Comparison of ENCODE assay signal across 8 cellular contexts in genomic region chr19:13905634-13906524, GRCh38.
DNase-seq lines count a peak whose midpoint lies in the region; ATAC-seq and TF ChIP-seq lines count a peak whose summit lies in the region.

Gene BRME1 (minus strand): TSS chr19:13906117. CDS start chr19:13904892, 1,225 bp downstream.
Gene CC2D1A (plus strand): TSS chr19:13906201. CDS start chr19:13906442, 241 bp downstream.

- DNase-seq in GM13977 (ENCODE audit: low spot score), result peak; percentile 100
- DNase-seq in NCI-H1930 (lab: John Stamatoyannopoulos, UW), result peak; percentile 81 to 88
- peak; percentile 87 for DNase-seq in T-helper 22 cell (ENCODE audit: low read depth)
- peak; percentile 33 for DNase-seq in astrocyte of the cerebellum (ENCODE audit: low read depth)
- peak; percentile 80 to 89 for DNase-seq in hippocampal formation (lab: John Stamatoyannopoulos, UW)
- peak; percentile 34 for DNase-seq in retinal pigment epithelial cell (ENCODE audit: low read depth)

- peak; percentile 80 for ATAC-seq in HG02852 (IDR thresholded peaks at IDR 0.05; ENCODE audit: unreplicated experiment)
- no peak for ATAC-seq in HG03378 (IDR thresholded peaks at IDR 0.05; ENCODE audit: unreplicated experiment)

- H3K4me3 ChIP-seq in astrocyte of the cerebellum (ENCODE audit: low read depth, low read length) (peak within 1 kb of the TSS; percentile 81), retinal pigment epithelial cell (ENCODE audit: low read length) (peak within 1 kb of the TSS; percentile 74)

- no peak for TF ChIP-seq CTCF in GM13977 (IDR thresholded peaks at IDR 0.05; ENCODE audit: extremely low read depth, insufficient read depth, missing control alignments)
- peak; percentile 3 for TF ChIP-seq CTCF in astrocyte of the cerebellum (IDR thresholded peaks at IDR 0.05; ENCODE audit: low read depth, low read length, missing control alignments)
- no peak for TF ChIP-seq CTCF in retinal pigment epithelial cell (conservative IDR thresholded peaks at IDR 0.05; ENCODE audit: low read depth, low read length)

- in situ Hi-C loops in GM13977 (cut with MboI; ENCODE audit: low pct_unique_long_range_greater_than_20kb, low sequenced_read_pairs, unreplicated experiment), result no loop called here
- in situ Hi-C loops in astrocyte of the cerebellum (cut with HindIII; ENCODE audit: low sequenced_read_pairs), result no loop called here

Comparison
In these comparisons a context has a peak if more than half of its experiments do, and no peak if none do; other contexts are left out.
1. DNase-seq: peak in every context shown above with its lines; median percentile 100 in GM13977; 87 in T-helper 22 cell; 84 in NCI-H1930; 84 in hippocampal formation; 34 in retinal pigment epithelial cell; 33 in astrocyte of the cerebellum.